ENCODE assay signal across 8 cellular contexts in the genomic region with DNA sequence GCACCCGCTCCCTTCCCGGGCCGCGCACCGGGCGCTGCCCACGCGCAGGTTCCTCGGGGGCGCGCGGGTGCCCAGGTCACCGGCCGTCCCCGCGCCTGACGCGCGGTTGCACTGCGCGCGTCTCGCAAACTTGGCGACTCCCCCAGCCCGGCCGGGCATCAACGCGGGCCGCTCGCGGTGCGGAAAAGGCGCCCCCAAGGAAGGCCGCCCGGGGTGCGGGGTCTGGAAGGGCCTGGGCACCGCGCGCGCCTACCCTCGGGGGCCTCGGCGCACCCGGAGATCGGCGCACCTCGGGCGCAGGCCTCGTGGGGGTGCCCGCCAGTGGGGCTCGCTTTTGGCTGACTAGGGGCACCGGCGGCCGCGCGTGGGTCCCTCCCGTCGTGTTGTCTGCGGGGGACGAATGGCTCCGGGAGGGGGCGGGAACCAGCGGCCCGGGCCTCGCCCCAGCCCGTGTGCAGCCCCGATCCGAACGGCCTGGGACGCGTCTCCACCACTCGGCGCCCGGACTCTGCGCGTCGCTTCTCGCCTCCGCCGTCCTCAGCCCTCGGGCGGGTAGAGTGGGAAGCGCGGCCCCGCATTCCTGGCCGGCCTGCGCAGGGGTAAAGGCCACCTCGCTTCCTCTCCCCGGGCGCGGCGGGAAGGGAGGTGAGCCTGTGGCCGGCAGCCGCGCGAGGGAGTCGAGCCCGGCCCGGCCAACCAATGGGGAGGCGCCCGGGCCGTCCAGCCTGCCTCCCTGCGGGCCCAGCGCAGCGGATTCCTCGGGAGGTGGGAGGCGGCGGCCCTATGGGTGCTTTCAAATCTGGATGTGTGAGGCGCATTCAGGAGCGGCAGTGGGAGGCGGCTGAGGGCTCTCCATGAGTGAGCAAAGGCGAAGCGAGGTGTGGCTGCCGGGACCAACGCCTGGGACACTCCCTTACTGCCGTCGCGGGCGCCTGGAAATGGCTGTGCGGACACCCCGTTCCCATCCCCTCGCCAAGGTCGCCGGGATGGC. TPM values are rescaled to one million over a fixed set of nuclear protein-coding genes. Genes with fewer than 3 reads are reported as not detected.
DNase-seq lines count a peak whose midpoint lies in the region; ATAC-seq, FAIRE-seq and TF ChIP-seq lines count a peak whose summit lies in the region.

No MANE protein-coding gene starts in this region.

- no peak overlapping the region for H3K27ac Mint-ChIP-seq in MCF 10A (ENCODE audit: low read depth, unreplicated experiment)

- no peaks in the 10 kb centered on the region for H3K9me3 ChIP-seq in right lobe of liver
- no peaks in the 10 kb centered on the region for H3K9me3 ChIP-seq in upper lobe of left lung

- H3K27me3 Mint-ChIP-seq in MCF 10A (ENCODE audit: insufficient read depth, unreplicated experiment) = peaks cover 19% of the 10 kb centered on the region

- FAIRE-seq in H54 (lab: Jason Lieb, UNC) = no peak

- TF ChIP-seq EP300 in upper lobe of left lung (IDR thresholded peaks at IDR 0.05) = no peak

- H3K27me3 ChIP-seq in right lobe of liver = no peaks in the 10 kb centered on the region
- H3K27me3 ChIP-seq in upper lobe of left lung = no peaks in the 10 kb centered on the region

- BruUV-seq in MCF 10A (replicated peaks; lab: Mats Ljungman, UMichigan) = no TSS peak

- CTCF ChIA-PET in MCF 10A (lab: Yijun Ruan, JAX) = no interaction called here

- H3K4me3 ChIP-seq in right lobe of liver (peak overlapping the region; percentile 35 to 56 (median 35)), upper lobe of left lung (peak overlapping the region; percentile 57 to 86 (median 70))

- peak; percentile 43 for TF ChIP-seq POLR2A in right lobe of liver (IDR thresholded peaks at IDR 0.05)
- no peak for TF ChIP-seq POLR2A in upper lobe of left lung (IDR thresholded peaks at IDR 0.05)
- no peak for TF ChIP-seq POLR2A in H54 (IDR thresholded peaks at IDR 0.05; ENCODE audit: low read depth, low read length)

- peak; percentile 78 for DNase-seq in Right ventricle myocardium inferior (ENCODE audit: missing footprints)
- DNase-seq in cardiac septum (ENCODE audit: low spot score) = no peak
- no peak for DNase-seq in MCF 10A (ENCODE audit: unreplicated experiment)
- peak in 2 of 3 donors; percentile 63 to 70 for DNase-seq in right lobe of liver
- peak in 1 of 2 donors; percentile 89 for DNase-seq in upper lobe of left lung
- DNase-seq in NCI-H1436 treated with DMSO at 0.1 percent for 48 hours (lab: John Stamatoyannopoulos, UW) = no peak
- DNase-seq in H54 (ENCODE audit: insufficient read length, low spot score) = no peak

- WGBS in right lobe of liver (ENCODE audit: insufficient coverage, low coverage, low lambda C conversion rate, missing lambda C conversion rate) = 3% methylated on average over 13 of the region's 124 CpGs
- WGBS in upper lobe of left lung, 2 donors = 11 to 16% methylated on average over 31 to 62 of the region's 124 CpGs

- H3K4me3 Mint-ChIP-seq in MCF 10A (ENCODE audit: unreplicated experiment) = peak overlapping the region; percentile 33

- H3K27ac ChIP-seq in right lobe of liver (peak overlapping the region in 2 of 3 donors; percentile 49 to 57), upper lobe of left lung (peak overlapping the region; percentile 57 to 82 (median 78))

- POLR2A ChIA-PET in MCF 10A (lab: Yijun Ruan, JAX) = interaction anchor here (0.6 kb wide), 1 partner anchor 9 kb away, joined by 3 read pairs; no protein-coding TSS in a partner anchor

- no peaks in the 10 kb centered on the region for H3K4me1 ChIP-seq in right lobe of liver
- H3K4me1 ChIP-seq in upper lobe of left lung = peaks cover 33 to 64% (median 45%) of the 10 kb centered on the region in 4 donors

- TF ChIP-seq CTCF in MCF 10A (IDR thresholded peaks at IDR 0.05; ENCODE audit: unreplicated experiment) (no peak), right lobe of liver (IDR thresholded peaks at IDR 0.05) (no peak), upper lobe of left lung (IDR thresholded peaks at IDR 0.05) (no peak)

- no peaks in the 10 kb centered on the region for H3K36me3 ChIP-seq in right lobe of liver
- no peaks in the 10 kb centered on the region for H3K36me3 ChIP-seq in upper lobe of left lung

- no peaks in the 10 kb centered on the region for H3K9me3 Mint-ChIP-seq in MCF 10A (ENCODE audit: unreplicated experiment)

- intact Hi-C loops in Right ventricle myocardium inferior (cut with DNase I) (loop anchor here (2.0 to 5.0 kb wide), 2 partner anchors 15 to 45 kb away; no protein-coding TSS in a partner anchor), cardiac septum (cut with DNase I) (no loop called here), MCF 10A (cut with micrococcal nuclease) (no loop called here), right lobe of liver (cut with DNase I) (no loop called here)

- peaks cover 5% of the 10 kb centered on the region for H3K4me1 Mint-ChIP-seq in MCF 10A (ENCODE audit: insufficient read depth, unreplicated experiment)

- no peaks in the 10 kb centered on the region for H3K36me3 Mint-ChIP-seq in MCF 10A (ENCODE audit: insufficient read depth, unreplicated experiment)

- ATAC-seq in Right ventricle myocardium inferior = peak; percentile 27
- peak; percentile 59 to 73 (median 61) for ATAC-seq in right lobe of liver
- ATAC-seq in upper lobe of left lung (ENCODE audit: low FRiP score in 2 of 2) = peak; percentile 3 to 37
- ATAC-seq in GM19023 (IDR thresholded peaks at IDR 0.05; ENCODE audit: unreplicated experiment) = no peak

RNA-seq across cellular contexts. Expression of a gene that starts 0.9 kb away (rescaled TPM):
- total RNA-seq in Right ventricle myocardium inferior (13.8 TPM), cardiac septum (17.4 TPM), MCF 10A (2022) (0.63 and 0.71 TPM in 2 replicates), right lobe of liver (1 to 10 TPM; 1.2 to 4.2 (median 2.4) TPM), upper lobe of left lung (10 to 100 TPM in 4 of 6 donors, 1 to 10 TPM in 2; 7.6 to 25.3 (median 11.6) TPM)

RNA-seq across cellular contexts. Expression of a gene that starts 29.3 kb away (rescaled TPM):
- total RNA-seq in Right ventricle myocardium inferior = not detected
- not detected for total RNA-seq in cardiac septum
- not detected in 2 replicates for total RNA-seq in MCF 10A (2022)
- not detected for total RNA-seq in right lobe of liver
- total RNA-seq in upper lobe of left lung = under 1 TPM in 1 of 6 donors, not detected in 5; 0.23 TPM

RNA-seq across cellular contexts. Expression of a gene that starts 33.1 kb away (rescaled TPM):
- total RNA-seq in Right ventricle myocardium inferior = 78.0 TPM
- 72.0 TPM for total RNA-seq in cardiac septum
- total RNA-seq in MCF 10A (2022) = 174 and 175 TPM in 2 replicates
- total RNA-seq in right lobe of liver = 10 to 100 TPM; 20.1 to 46.8 (median 30.5) TPM
- total RNA-seq in upper lobe of left lung = 100 to 1,000 TPM in 1 of 6 donors, 10 to 100 TPM in 5; 64.2 to 103 (median 79.4) TPM

Comparison
In these comparisons a context has a peak if more than half of its experiments do, and no peak if none do; other contexts are left out.
1. DNase-seq: peak in Right ventricle myocardium inferior (single experiment) and right lobe of liver (2 of 3); none in cardiac septum (single experiment), MCF 10A (single experiment), NCI-H1436 treated with DMSO at 0.1 percent for 48 hours (single experiment) and H54 (single experiment).